In the genomic region with DNA sequence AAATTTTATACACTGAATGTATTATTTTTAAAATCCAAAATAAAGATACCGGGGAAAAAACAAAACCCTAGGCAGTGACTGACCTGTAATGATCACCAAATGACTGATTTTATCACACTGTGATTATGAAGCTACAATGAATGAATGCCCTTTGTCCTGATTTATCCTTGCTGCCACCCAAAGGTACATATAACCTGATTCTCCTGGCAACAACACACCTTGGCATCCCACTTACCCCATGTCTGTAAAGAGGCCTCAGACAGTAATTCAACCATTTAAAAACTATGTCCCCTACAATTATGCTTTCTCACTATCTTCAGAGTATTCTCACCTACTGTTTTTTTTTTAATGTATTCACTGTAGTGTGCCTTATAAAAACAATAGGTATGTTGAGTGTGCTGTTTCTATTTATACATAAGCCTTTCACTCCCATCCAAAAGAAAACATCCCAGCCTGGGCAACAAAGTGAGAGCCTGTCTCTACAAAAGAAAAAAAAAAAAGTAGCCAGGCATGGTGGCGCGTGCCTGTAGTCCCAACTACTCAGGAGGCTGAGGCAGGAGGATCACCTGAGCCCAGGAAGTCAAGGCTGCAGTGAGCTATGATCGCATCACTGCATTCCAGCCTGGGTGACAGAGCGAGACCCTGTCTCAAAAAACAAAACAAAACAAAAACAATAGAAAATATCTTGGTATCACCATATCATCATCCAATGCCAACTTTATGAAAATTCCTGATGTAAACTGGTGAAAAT, we compare ENCODE assay signal across 20 cellular contexts. TPM values are rescaled to one million over a fixed set of nuclear protein-coding genes. Genes with fewer than 3 reads are reported as not detected.
DNase-seq lines count a peak whose midpoint lies in the region; ATAC-seq and TF ChIP-seq lines count a peak whose summit lies in the region.
"Had no signal": no experiment of that assay in that cellular context is flagged by ENCODE, and none has a peak within 500 bp of the region (broad histone marks: within the 10 kb centered on the region; RNA-seq: fewer than 3 reads in every experiment).

No MANE protein-coding gene starts in this region.

- no peaks in the 10 kb centered on the region for H3K9me3 ChIP-seq in neutrophil
- H3K9me3 ChIP-seq: BLaER1, lower lobe of right lung, spleen had no signal

- H3K4me1 ChIP-seq in neutrophil (ENCODE audit: control insufficient read depth in 1 of 2, insufficient read depth in 1 of 2, low read depth in 1 of 2, low read length in 1 of 2) = peaks cover 97 to 99% of the 10 kb centered on the region in 2 experiments

- H3K27me3 ChIP-seq in neutrophil = no peaks in the 10 kb centered on the region
- H3K27me3 ChIP-seq: BLaER1, brain microvascular endothelial cell, spleen had no signal

- intact Hi-C loops in Calu3 (cut with micrococcal nuclease; ENCODE audit: unreplicated experiment) = loop anchor here (1.0 to 10.0 kb wide), 4 partner anchors 7 to 83 kb away; no protein-coding TSS in a partner anchor

- H3K9me3 Mint-ChIP-seq in Calu3 (ENCODE audit: low read depth, unreplicated experiment) = no peaks in the 10 kb centered on the region
- H3K9me3 Mint-ChIP-seq in effector memory CD8-positive, alpha-beta T cell = no peaks in the 10 kb centered on the region
- H3K9me3 Mint-ChIP-seq: H9; stimulated activated naive CD8-positive, alpha-beta T cell treated with anti-CD3 and anti-CD28 coated beads, Interleukin-15, amount 100 ng/mL, for 72 hours had no signal

- in situ Hi-C loops in G401 (cut with HindIII; ENCODE audit: low sequenced_read_pairs) = no loop called here

- H3K27me3 Mint-ChIP-seq in Calu3 (ENCODE audit: unreplicated experiment) = no peaks in the 10 kb centered on the region
- no peaks in the 10 kb centered on the region for H3K27me3 Mint-ChIP-seq in effector memory CD8-positive, alpha-beta T cell
- H3K27me3 Mint-ChIP-seq: stimulated activated naive CD8-positive, alpha-beta T cell treated with anti-CD3 and anti-CD28 coated beads, Interleukin-15, amount 100 ng/mL, for 72 hours had no signal

- BruUV-seq in Calu3 (replicated peaks; lab: Mats Ljungman, UMichigan) = no TSS peak

- peaks cover 83% of the 10 kb centered on the region for H3K4me1 Mint-ChIP-seq in Calu3 (ENCODE audit: low read depth, unreplicated experiment)
- H3K4me1 Mint-ChIP-seq in effector memory CD8-positive, alpha-beta T cell (ENCODE audit: low read depth in 2 of 2) = peaks cover 53 to 78% of the 10 kb centered on the region in 2 donors

- ATAC-seq in effector memory CD8-positive, alpha-beta T cell (replicated peaks) = no peak
- ATAC-seq: stimulated activated naive CD8-positive, alpha-beta T cell treated with anti-CD3 and anti-CD28 coated beads, Interleukin-15, amount 100 ng/mL, for 72 hours had no signal

- CTCF ChIA-PET in Calu3 (lab: Charles Lee) = interaction anchor here (0.6 to 3.4 kb wide), 8 partner anchors 13 to 83 kb away, joined by 3 to 23 read pairs (median 4); no protein-coding TSS in a partner anchor

- peak overlapping the region; percentile 84 for H3K27ac Mint-ChIP-seq in Calu3 (ENCODE audit: unreplicated experiment)
- H3K27ac Mint-ChIP-seq in effector memory CD8-positive, alpha-beta T cell = peak overlapping the region; percentile 3 to 29

- DNase-seq in Calu3 (no peak), NCI-H345 treated with DMSO at 0.1 percent for 48 hours (lab: John Stamatoyannopoulos, UW; ENCODE audit: unreplicated experiment) (peak; percentile 63), cerebellar nuclear complex (lab: John Stamatoyannopoulos, UW) (no peak), SK-N-DZ (ENCODE audit: low spot score) (no peak), DMS153 treated with DMSO at 0.1 percent for 48 hours (lab: John Stamatoyannopoulos, UW; ENCODE audit: unreplicated experiment) (no peak), G401 (ENCODE audit: low spot score) (no peak)
- DNase-seq in effector memory CD8-positive, alpha-beta T cell = no peak
- DNase-seq: activated gamma-delta T cell treated with Interleukin-2 at 50 U/mL for 16 hours; brain microvascular endothelial cell; effector CD4-positive, alpha-beta T cell; H9; IMR-90; lower lobe of right lung; NCI-H1048; OCI-M1; spleen; stimulated activated naive CD8-positive, alpha-beta T cell treated with anti-CD3 and anti-CD28 coated beads, Interleukin-15, amount 100 ng/mL, for 72 hours; WERI-Rb-1 had no signal

- H3K36me3 ChIP-seq in neutrophil = no peaks in the 10 kb centered on the region
- H3K36me3 ChIP-seq: brain microvascular endothelial cell, lower lobe of right lung, WERI-Rb-1 had no signal

- H3K4me3 Mint-ChIP-seq in Calu3 (ENCODE audit: low read depth, unreplicated experiment) = peak overlapping the region; percentile 44
- no peak overlapping the region for H3K4me3 Mint-ChIP-seq in effector memory CD8-positive, alpha-beta T cell
- H3K4me3 Mint-ChIP-seq: H9; stimulated activated naive CD8-positive, alpha-beta T cell treated with anti-CD3 and anti-CD28 coated beads, Interleukin-15, amount 100 ng/mL, for 72 hours had no signal

- no peak overlapping the region for H3K4me3 ChIP-seq in neutrophil (ENCODE audit: low read depth in 1 of 2, low read length in 1 of 2)
- H3K4me3 ChIP-seq: BLaER1, lower lobe of right lung, spleen had no signal

- peak overlapping the region; percentile 96 for H3K27ac ChIP-seq in neutrophil
- H3K27ac ChIP-seq: BLaER1, brain microvascular endothelial cell, WERI-Rb-1 had no signal

- TF ChIP-seq CTCF in Calu3 (IDR thresholded peaks at IDR 0.05; ENCODE audit: unreplicated experiment) (no peak), neutrophil (IDR thresholded peaks at IDR 0.05) (no peak)

- H3K36me3 Mint-ChIP-seq in Calu3 (ENCODE audit: insufficient read depth, unreplicated experiment) = peaks cover 19% of the 10 kb centered on the region
- H3K36me3 Mint-ChIP-seq in effector memory CD8-positive, alpha-beta T cell (ENCODE audit: insufficient read depth) = peaks cover 10% of the 10 kb centered on the region

RNA-seq across cellular contexts. Expression of a gene that starts 21.7 kb away (rescaled TPM):
- total RNA-seq in Calu3 (2022) = 117 and 131 TPM in 2 replicates
- 47.7 and 55.0 TPM in 2 replicates for polyA plus RNA-seq in SK-N-DZ (2014; cell fraction: cytosol; rRNA removed)
- polyA plus RNA-seq in SK-N-DZ (2014; cell fraction: nucleus; rRNA removed) = 15.2 and 18.9 TPM in 2 replicates
- total RNA-seq in G401 (2014; rRNA removed; shearing (Covaris generic)) = 25.5 and 38.4 TPM in 2 replicates
